ENCODE assay signal across 19 cellular contexts in genomic region chr1:228152097-228152917, GRCh38. TPM values are rescaled to one million over a fixed set of nuclear protein-coding genes. Genes with fewer than 3 reads are reported as not detected.
DNase-seq lines count a peak whose midpoint lies in the region; ATAC-seq, FAIRE-seq and TF ChIP-seq lines count a peak whose summit lies in the region.
"Had no signal": no experiment of that assay in that cellular context is flagged by ENCODE, and none has a peak within 500 bp of the region (broad histone marks: within the 10 kb centered on the region; RNA-seq: fewer than 3 reads in every experiment).

No MANE protein-coding gene starts in this region.

- H3K9me3 ChIP-seq in kidney (ENCODE audit: control insufficient read depth in 1 of 2, low read length in 2 of 2) = no peaks in the 10 kb centered on the region

- H3K27ac Mint-ChIP-seq in activated CD8-positive, alpha-beta memory T cell treated with anti-CD3 and anti-CD28 coated beads, Interleukin-2, amount 10 ng/mL, durations not matched to agents 7 days and 5 days = peak overlapping the region; percentile 63
- peak overlapping the region; percentile 54 for H3K27ac Mint-ChIP-seq in stimulated activated naive B cell treated with anti-CD40 and anti-IgM and Interleukin-4, amounts not matched to agents 10 μg/mL and 1 μg/mL and 100 μg/mL, for 72 hours

- peaks cover 6 to 28% of the 10 kb centered on the region in 2 donors for H3K4me1 ChIP-seq in kidney (ENCODE audit: control insufficient read depth in 1 of 2, insufficient read depth in 1 of 2, low read depth in 1 of 2, low read length in 2 of 2)

- DNase-seq in activated CD8-positive, alpha-beta memory T cell treated with anti-CD3 and anti-CD28 coated beads, Interleukin-2, amount 10 ng/mL, durations not matched to agents 7 days and 5 days = no peak
- no peak for DNase-seq in activated CD8-positive, alpha-beta memory T cell treated with anti-CD3 and anti-CD28 coated beads for 24 hours
- peak; percentile 49 for DNase-seq in H7
- DNase-seq in kidney = peak; percentile 69
- no peak for DNase-seq in stimulated activated naive B cell treated with anti-CD40 and anti-IgM and Interleukin-4, amounts not matched to agents 10 μg/mL and 1 μg/mL and 100 μg/mL, for 72 hours
- no peak for DNase-seq in NCI-H1092 (lab: John Stamatoyannopoulos, UW)
- no peak for DNase-seq in hypothalamus (lab: John Stamatoyannopoulos, UW)
- DNase-seq in stimulated activated naive CD8-positive, alpha-beta T cell treated with anti-CD3 and anti-CD28 coated beads, Interleukin-15, Interleukin-2, amounts not matched to agents 100 U/mL and 50 U/mL, for 24 hours = no peak
- DNase-seq: activated CD4-positive, alpha-beta T cell treated with anti-CD3 and anti-CD28 coated beads, Interleukin-2, amount 50 U/mL, for 4 hours; activated gamma-delta T cell treated with Interleukin-2 at 50 U/mL for 16 hours; effector memory CD4-positive, alpha-beta T cell; H9; NK-92 treated with Interleukin-12 subunit alpha and Interleukin-12 subunit beta, amount 100 ng/mL, for 24 hours; SHP77; stimulated activated naive CD8-positive, alpha-beta T cell treated with anti-CD3 and anti-CD28 coated beads, Interleukin-15, amount 100 ng/mL, for 72 hours had no signal

- CTCF ChIA-PET in activated CD8-positive, alpha-beta memory T cell treated with anti-CD3 and anti-CD28 coated beads, Interleukin-2, amount 10 ng/mL, durations not matched to agents 7 days and 5 days (lab: Charles Lee) = interaction anchor here (1.1 to 1.7 kb wide), 2 partner anchors 13 to 14 kb away, joined by 4 to 5 read pairs; no protein-coding TSS in a partner anchor

- H3K27me3 ChIP-seq in H7 (ENCODE audit: control insufficient read depth, insufficient read depth, low read length) = no peaks in the 10 kb centered on the region

- H3K4me3 ChIP-seq in H7 (ENCODE audit: insufficient read depth, low read depth, low read length) (no peak overlapping the region), kidney (ENCODE audit: low read length in 2 of 2) (no peak overlapping the region)
- H3K4me3 ChIP-seq: skin epidermis had no signal

- ATAC-seq in activated CD8-positive, alpha-beta memory T cell treated with anti-CD3 and anti-CD28 coated beads, Interleukin-2, amount 10 ng/mL, durations not matched to agents 7 days and 5 days = no peak
- no peak for ATAC-seq in stimulated activated naive B cell treated with anti-CD40 and anti-IgM and Interleukin-4, amounts not matched to agents 10 μg/mL and 1 μg/mL and 100 μg/mL, for 72 hours (replicated peaks)
- no peak for ATAC-seq in stimulated activated naive CD8-positive, alpha-beta T cell treated with anti-CD3 and anti-CD28 coated beads, Interleukin-15, Interleukin-2, amounts not matched to agents 100 U/mL and 50 U/mL, for 24 hours

- no peaks in the 10 kb centered on the region for H3K9me3 Mint-ChIP-seq in activated CD8-positive, alpha-beta memory T cell treated with anti-CD3 and anti-CD28 coated beads, Interleukin-2, amount 10 ng/mL, durations not matched to agents 7 days and 5 days (ENCODE audit: low read depth)
- H3K9me3 Mint-ChIP-seq in stimulated activated naive B cell treated with anti-CD40 and anti-IgM and Interleukin-4, amounts not matched to agents 10 μg/mL and 1 μg/mL and 100 μg/mL, for 72 hours = no peaks in the 10 kb centered on the region
- H3K9me3 Mint-ChIP-seq: H9; stimulated activated naive CD8-positive, alpha-beta T cell treated with anti-CD3 and anti-CD28 coated beads, Interleukin-15, amount 100 ng/mL, for 72 hours had no signal

- H3K9ac ChIP-seq in kidney (ENCODE audit: low read length in 2 of 2) = no peak overlapping the region

- no peaks in the 10 kb centered on the region for H3K27me3 Mint-ChIP-seq in activated CD8-positive, alpha-beta memory T cell treated with anti-CD3 and anti-CD28 coated beads, Interleukin-2, amount 10 ng/mL, durations not matched to agents 7 days and 5 days
- peaks cover 6 to 10% of the 10 kb centered on the region in 2 donors for H3K27me3 Mint-ChIP-seq in stimulated activated naive B cell treated with anti-CD40 and anti-IgM and Interleukin-4, amounts not matched to agents 10 μg/mL and 1 μg/mL and 100 μg/mL, for 72 hours
- H3K27me3 Mint-ChIP-seq: stimulated activated naive CD8-positive, alpha-beta T cell treated with anti-CD3 and anti-CD28 coated beads, Interleukin-15, amount 100 ng/mL, for 72 hours had no signal

- H3K36me3 ChIP-seq in H7 (replicated peaks; ENCODE audit: control insufficient read depth, insufficient read depth, low read length) (no peaks in the 10 kb centered on the region), kidney (ENCODE audit: control insufficient read depth in 1 of 2, insufficient read depth in 2 of 2, low read length in 2 of 2) (peaks cover 0 to 7% of the 10 kb centered on the region in 2 donors)

- H3K4me1 Mint-ChIP-seq in activated CD8-positive, alpha-beta memory T cell treated with anti-CD3 and anti-CD28 coated beads, Interleukin-2, amount 10 ng/mL, durations not matched to agents 7 days and 5 days = peaks cover 17% of the 10 kb centered on the region
- peaks cover 11 to 16% of the 10 kb centered on the region in 2 donors for H3K4me1 Mint-ChIP-seq in stimulated activated naive B cell treated with anti-CD40 and anti-IgM and Interleukin-4, amounts not matched to agents 10 μg/mL and 1 μg/mL and 100 μg/mL, for 72 hours

- no peaks in the 10 kb centered on the region for H3K36me3 Mint-ChIP-seq in activated CD8-positive, alpha-beta memory T cell treated with anti-CD3 and anti-CD28 coated beads, Interleukin-2, amount 10 ng/mL, durations not matched to agents 7 days and 5 days
- peaks cover 0 to 4% of the 10 kb centered on the region in 2 donors for H3K36me3 Mint-ChIP-seq in stimulated activated naive B cell treated with anti-CD40 and anti-IgM and Interleukin-4, amounts not matched to agents 10 μg/mL and 1 μg/mL and 100 μg/mL, for 72 hours

- no peak for TF ChIP-seq CTCF in kidney (IDR thresholded peaks at IDR 0.05; ENCODE audit: borderline replicate concordance, extremely low read depth, insufficient read depth)

- intact Hi-C loops in kidney (cut with DNase I) = no loop called here

- H3K27ac ChIP-seq in kidney (ENCODE audit: low read depth in 2 of 2, low read length in 2 of 2) = no peak overlapping the region

- no peak overlapping the region for H3K4me3 Mint-ChIP-seq in activated CD8-positive, alpha-beta memory T cell treated with anti-CD3 and anti-CD28 coated beads, Interleukin-2, amount 10 ng/mL, durations not matched to agents 7 days and 5 days
- H3K4me3 Mint-ChIP-seq in stimulated activated naive B cell treated with anti-CD40 and anti-IgM and Interleukin-4, amounts not matched to agents 10 μg/mL and 1 μg/mL and 100 μg/mL, for 72 hours = peak overlapping the region in 1 of 2 donors; percentile 8
- H3K4me3 Mint-ChIP-seq: stimulated activated naive CD8-positive, alpha-beta T cell treated with anti-CD3 and anti-CD28 coated beads, Interleukin-15, amount 100 ng/mL, for 72 hours had no signal

- no peak for FAIRE-seq in kidney (lab: Jason Lieb, UNC)
- FAIRE-seq: A204.1, bronchial epithelial cell, GM12892 had no signal

RNA-seq across cellular contexts. Expression of gene GJC2, which starts 2.6 kb away (rescaled TPM):
- total RNA-seq in activated CD8-positive, alpha-beta memory T cell treated with anti-CD3 and anti-CD28 coated beads, Interleukin-2, amount 10 ng/mL, durations not matched to agents 7 days and 5 days = 1 to 10 TPM; 1.1 to 1.8 TPM
- 1.7 TPM in 2 replicates for total RNA-seq in H7 (2014; rRNA removed; shearing (Covaris generic))
- total RNA-seq in kidney = 6.0 TPM
- polyA plus RNA-seq in kidney (ENCODE audit: insufficient read depth, low read depth, low replicate concordance) = 0.73 TPM

RNA-seq across cellular contexts. Expression of gene GUK1, which starts 12.2 kb away (rescaled TPM):
- 100 to 1,000 TPM; 262 to 325 TPM for total RNA-seq in activated CD8-positive, alpha-beta memory T cell treated with anti-CD3 and anti-CD28 coated beads, Interleukin-2, amount 10 ng/mL, durations not matched to agents 7 days and 5 days
- total RNA-seq in H7 (2014; rRNA removed; shearing (Covaris generic)) = 216 and 224 TPM in 2 replicates
- total RNA-seq in kidney = 221 TPM
- polyA plus RNA-seq in kidney (ENCODE audit: insufficient read depth, low read depth, low replicate concordance) = 410 TPM

RNA-seq across cellular contexts. Expression of gene IBA57, which starts 13.3 kb away (rescaled TPM):
- total RNA-seq in activated CD8-positive, alpha-beta memory T cell treated with anti-CD3 and anti-CD28 coated beads, Interleukin-2, amount 10 ng/mL, durations not matched to agents 7 days and 5 days = 1 to 10 TPM; 6.8 to 8.5 TPM
- 21.2 and 23.3 TPM in 2 replicates for total RNA-seq in H7 (2014; rRNA removed; shearing (Covaris generic))
- 13.0 TPM for total RNA-seq in kidney
- 4.7 TPM for polyA plus RNA-seq in kidney (ENCODE audit: insufficient read depth, low read depth, low replicate concordance)

RNA-seq across cellular contexts. Expression of gene MRPL55, which starts 43.2 kb away (rescaled TPM):
- total RNA-seq in activated CD8-positive, alpha-beta memory T cell treated with anti-CD3 and anti-CD28 coated beads, Interleukin-2, amount 10 ng/mL, durations not matched to agents 7 days and 5 days = 10 to 100 TPM; 51.9 to 56.4 TPM
- 109 and 172 TPM in 2 replicates for total RNA-seq in H7 (2014; rRNA removed; shearing (Covaris generic))
- total RNA-seq in kidney = 37.8 TPM
- polyA plus RNA-seq in kidney (ENCODE audit: insufficient read depth, low read depth, low replicate concordance) = 141 TPM

RNA-seq across cellular contexts. Expression of gene C1orf35, which starts 49.2 kb away (rescaled TPM):
- 10 to 100 TPM; 24.1 to 27.0 TPM for total RNA-seq in activated CD8-positive, alpha-beta memory T cell treated with anti-CD3 and anti-CD28 coated beads, Interleukin-2, amount 10 ng/mL, durations not matched to agents 7 days and 5 days
- total RNA-seq in H7 (2014; rRNA removed; shearing (Covaris generic)) = 38.9 and 45.7 TPM in 2 replicates
- 17.4 TPM for total RNA-seq in kidney
- polyA plus RNA-seq in kidney (ENCODE audit: insufficient read depth, low read depth, low replicate concordance) = 17.6 TPM

Comparison
In these comparisons a context has a peak if more than half of its experiments do, and no peak if none do; other contexts are left out.
1. DNase-seq: peak in H7 (single experiment) and kidney (single experiment); none in activated CD8-positive, alpha-beta memory T cell treated with anti-CD3 and anti-CD28 coated beads, Interleukin-2, amount 10 ng/mL, durations not matched to agents 7 days and 5 days (single experiment), activated CD8-positive, alpha-beta memory T cell treated with anti-CD3 and anti-CD28 coated beads for 24 hours (single experiment), stimulated activated naive B cell treated with anti-CD40 and anti-IgM and Interleukin-4, amounts not matched to agents 10 μg/mL and 1 μg/mL and 100 μg/mL, for 72 hours (single experiment), NCI-H1092 (single experiment), hypothalamus (0 of 51) and stimulated activated naive CD8-positive, alpha-beta T cell treated with anti-CD3 and anti-CD28 coated beads, Interleukin-15, Interleukin-2, amounts not matched to agents 100 U/mL and 50 U/mL, for 24 hours (single experiment).